Comparison of ENCODE assay signal across 16 cellular contexts in the genomic region with DNA sequence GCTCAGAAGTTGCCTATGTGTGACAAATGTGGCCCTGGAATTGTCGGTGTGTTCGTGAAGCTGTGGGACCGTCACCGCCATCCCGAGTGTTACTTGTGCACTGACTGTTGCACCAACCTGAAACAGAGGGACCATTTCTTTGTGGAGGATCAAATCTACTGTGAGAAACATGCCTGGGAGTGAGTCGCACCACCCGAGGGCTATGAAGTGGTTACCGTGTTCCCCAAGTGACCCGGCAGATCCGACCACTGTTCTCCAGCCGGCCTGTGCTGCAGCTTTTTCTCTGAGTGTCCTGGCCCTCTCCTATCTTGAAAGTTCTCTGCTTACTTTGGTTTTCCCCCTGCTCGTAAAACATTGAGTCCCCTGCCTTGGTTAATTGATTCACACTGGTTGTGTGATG.
DNase-seq lines count a peak whose midpoint lies in the region; ATAC-seq and TF ChIP-seq lines count a peak whose summit lies in the region.
"Had no signal": no experiment of that assay in that cellular context is flagged by ENCODE, and none has a peak within 500 bp of the region (broad histone marks: within the 10 kb centered on the region; RNA-seq: fewer than 3 reads in every experiment).

No MANE protein-coding gene starts in this region.

- H3K4me1 ChIP-seq in mammary epithelial cell (ENCODE audit: insufficient read depth, low read length): peaks cover 6% of the 10 kb centered on the region
- H3K4me1 ChIP-seq in breast epithelium: peaks cover 0 to 8% of the 10 kb centered on the region in 2 donors
- H3K4me1 ChIP-seq in RWPE2 (ENCODE audit: insufficient read depth, poor library complexity, severe bottlenecking): no peaks in the 10 kb centered on the region

- dilution Hi-C loops in mammary epithelial cell (cut with HindIII; ENCODE audit: low sequenced_read_pairs): loop anchor here (5.0 kb wide), 1 partner anchor 46 kb away; no protein-coding TSS in a partner anchor

- intact Hi-C loops in mammary epithelial cell (cut with micrococcal nuclease) (no loop called here), breast epithelium (cut with DNase I; ENCODE audit: low total_unique reads) (no loop called here)

- H3K9ac ChIP-seq in mammary epithelial cell (ENCODE audit: insufficient read depth, low read length): no peak overlapping the region
- H3K9ac ChIP-seq: BLaER1, GM23248 had no signal

- in situ Hi-C loops in mammary epithelial cell (cut with MboI; ENCODE audit: low sequenced_read_pairs in 2 of 2): no loop called here

- TF ChIP-seq POLR2A in breast epithelium (IDR thresholded peaks at IDR 0.05): no peak

- peak; percentile 48; the same call in 1 of the 3 replicates for ATAC-seq in RWPE2 (ENCODE audit: low read depth)
- ATAC-seq in activated CD4-positive, CD25-positive, alpha-beta regulatory T cell treated with anti-CD3 and anti-CD28 coated beads, Interleukin-2, amount 50 U/mL, for 24 hours: no peak
- ATAC-seq in HG03378 (IDR thresholded peaks at IDR 0.05; ENCODE audit: unreplicated experiment): no peak

- no peak overlapping the region for H3K4me2 ChIP-seq in mammary epithelial cell (ENCODE audit: insufficient read depth, low read depth, low read length)
- H3K4me2 ChIP-seq: BLaER1 had no signal

- WGBS in mammary epithelial cell (ENCODE audit: low coverage, missing lambda C conversion rate): 95% methylated on average over 12 of the region's 12 CpGs

- H3K27ac ChIP-seq in mammary epithelial cell (ENCODE audit: insufficient read depth, low read depth, low read length) (no peak overlapping the region), breast epithelium (no peak overlapping the region), RWPE2 (ENCODE audit: poor library complexity, severe bottlenecking) (no peak overlapping the region)
- H3K27ac ChIP-seq: 22Rv1, BLaER1, GM23248 had no signal

- no peaks in the 10 kb centered on the region for H3K9me3 ChIP-seq in mammary epithelial cell (replicated peaks; ENCODE audit: insufficient read depth, low read length)
- H3K9me3 ChIP-seq in breast epithelium: no peaks in the 10 kb centered on the region
- no peaks in the 10 kb centered on the region for H3K9me3 ChIP-seq in RWPE2 (ENCODE audit: severe bottlenecking)

- CTCF ChIA-PET in mammary epithelial cell (lab: Charles Lee; ENCODE audit: low non-redundant PET): no interaction called here

- TF ChIP-seq CTCF in mammary epithelial cell (conservative IDR thresholded peaks at IDR 0.05 in 1 of 2, IDR thresholded peaks at IDR 0.05 in 1 of 2; ENCODE audit: extremely low read depth in 1 of 2, insufficient read depth in 1 of 2, low read depth in 1 of 2, low read length in 2 of 2): no peak
- TF ChIP-seq CTCF in breast epithelium (IDR thresholded peaks at IDR 0.05): no peak
- TF ChIP-seq CTCF in RWPE2 (IDR thresholded peaks at IDR 0.05; ENCODE audit: poor library complexity, severe bottlenecking): no peak

- DNase-seq in mammary epithelial cell (peak; percentile 61), breast epithelium (ENCODE audit: low spot score in 2 of 2) (no peak), RWPE2 (ENCODE audit: low spot score) (no peak), islet precursor cell (peak; percentile 68), COLO829 (ENCODE audit: low spot score) (no peak), AML-193 (lab: John Stamatoyannopoulos, UW) (no peak)
- DNase-seq: Calu3; CD4-positive, CD25-positive, alpha-beta regulatory T cell; DMS 273 treated with DMSO at 0.1 percent for 48 hours; GF-D8; GM23248; H7 had no signal

- H3K27me3 ChIP-seq in mammary epithelial cell (ENCODE audit: insufficient read depth, low read length) (no peaks in the 10 kb centered on the region), breast epithelium (no peaks in the 10 kb centered on the region), RWPE2 (ENCODE audit: insufficient read depth, poor library complexity, severe bottlenecking) (no peaks in the 10 kb centered on the region)
- H3K27me3 ChIP-seq: BLaER1 had no signal

- no peaks in the 10 kb centered on the region for H3K79me2 ChIP-seq in mammary epithelial cell (ENCODE audit: insufficient read depth, low read length)

- no peak overlapping the region for H2AFZ ChIP-seq in mammary epithelial cell (ENCODE audit: low read depth, low read length)
- H2AFZ ChIP-seq: GM23248 had no signal

- H4K20me1 ChIP-seq in mammary epithelial cell (ENCODE audit: insufficient read depth, low read length): no peaks in the 10 kb centered on the region
- H4K20me1 ChIP-seq: BLaER1 had no signal

- no TSS peak for BruUV-seq in mammary epithelial cell (replicated peaks; lab: Mats Ljungman, UMichigan)

- H3K4me3 ChIP-seq in mammary epithelial cell (replicated peaks in 1 of 3; ENCODE audit: insufficient read depth in 1 of 3, low read depth in 2 of 3, low read length in 3 of 3) (no peak overlapping the region), breast epithelium (no peak overlapping the region), RWPE2 (ENCODE audit: severe bottlenecking) (no peak overlapping the region)
- H3K4me3 ChIP-seq: BLaER1, GM23248 had no signal

- H3K36me3 ChIP-seq in mammary epithelial cell (ENCODE audit: insufficient read depth, low read length): no peaks in the 10 kb centered on the region
- H3K36me3 ChIP-seq in breast epithelium: no peaks in the 10 kb centered on the region
- H3K36me3 ChIP-seq in RWPE2 (ENCODE audit: low read depth): no peaks in the 10 kb centered on the region
- H3K36me3 ChIP-seq: BLaER1 had no signal

Comparison
In these comparisons a context has a peak if more than half of its experiments do, and no peak if none do; other contexts are left out.
1. DNase-seq: peak in mammary epithelial cell (single experiment) and islet precursor cell (single experiment); none in breast epithelium (0 of 2), RWPE2 (single experiment), COLO829 (single experiment) and AML-193 (0 of 2).